In genomic region chr6:26121141-26122004, GRCh38 we compare ENCODE assay signal across 11 cellular contexts. TPM values are rescaled to one million over a fixed set of nuclear protein-coding genes. Genes with fewer than 3 reads are reported as not detected.
DNase-seq lines count a peak whose midpoint lies in the region; FAIRE-seq and TF ChIP-seq lines count a peak whose summit lies in the region.
"Had no signal": no experiment of that assay in that cellular context is flagged by ENCODE, and none has a peak within 500 bp of the region (broad histone marks: within the 10 kb centered on the region; RNA-seq: fewer than 3 reads in every experiment).

No MANE protein-coding gene starts in this region.

- no peaks in the 10 kb centered on the region for H4K20me1 ChIP-seq in OCI-LY3 (ENCODE audit: insufficient read depth, low read length)

- H3K27me3 Mint-ChIP-seq in neural crest cell (ENCODE audit: low read depth), result peaks cover 21% of the 10 kb centered on the region

- no peak overlapping the region for H3K27ac Mint-ChIP-seq in neural crest cell (ENCODE audit: unreplicated experiment)

- H3K36me3 Mint-ChIP-seq in neural crest cell (ENCODE audit: low read depth), result peaks cover 6% of the 10 kb centered on the region

- TF ChIP-seq CTCF in OCI-LY3 (IDR thresholded peaks at IDR 0.05; ENCODE audit: low read depth, low read length), result no peak
- TF ChIP-seq CTCF in dorsolateral prefrontal cortex (IDR thresholded peaks at IDR 0.05 in 54 of 56, conservative IDR thresholded peaks at IDR 0.05 in 2 of 56; ENCODE audit: low read depth in 1 of 56, partially characterized antibody in 56 of 56), result no peak
- TF ChIP-seq CTCF in neural crest cell (conservative IDR thresholded peaks at IDR 0.05), result no peak
- TF ChIP-seq CTCF in left ventricle myocardium inferior (IDR thresholded peaks at IDR 0.05; ENCODE audit: borderline replicate concordance), result no peak
- no peak for TF ChIP-seq CTCF in Peyer's patch (IDR thresholded peaks at IDR 0.05)

- no peaks in the 10 kb centered on the region for H3K27me3 ChIP-seq in OCI-LY3 (ENCODE audit: low read depth, low read length)
- no peaks in the 10 kb centered on the region for H3K27me3 ChIP-seq in dorsolateral prefrontal cortex
- H3K27me3 ChIP-seq in left ventricle myocardium inferior (ENCODE audit: low read depth), result no peaks in the 10 kb centered on the region
- H3K27me3 ChIP-seq in Peyer's patch, result no peaks in the 10 kb centered on the region
- H3K27me3 ChIP-seq: upper lobe of right lung had no signal

- intact Hi-C loops in dorsolateral prefrontal cortex (cut with DNase I), result loop anchor here in 1 of 2 donors (2.0 kb wide), 3 partner anchors 17 to 83 kb away; a partner anchor contains a TSS
- intact Hi-C loops in left ventricle myocardium inferior (cut with micrococcal nuclease), result no loop called here

- H3K27ac ChIP-seq in OCI-LY3 (ENCODE audit: low read length) (peak overlapping the region; percentile 99), dorsolateral prefrontal cortex (peak overlapping the region in 48 of 59 donors; percentile 13 to 99 (median 96)), left ventricle myocardium inferior (replicated peaks) (no peak overlapping the region), Peyer's patch (no peak overlapping the region)

- peaks cover 21% of the 10 kb centered on the region for H3K4me1 ChIP-seq in OCI-LY3 (ENCODE audit: low read length)
- H3K4me1 ChIP-seq in left ventricle myocardium inferior, result peaks cover 35% of the 10 kb centered on the region
- no peaks in the 10 kb centered on the region for H3K4me1 ChIP-seq in Peyer's patch
- H3K4me1 ChIP-seq: upper lobe of right lung had no signal

- H3K4me3 ChIP-seq in OCI-LY3 (ENCODE audit: low read length) (no peak overlapping the region), dorsolateral prefrontal cortex (peak overlapping the region in 2 of 59 donors; percentile 96), left ventricle myocardium inferior (no peak overlapping the region), Peyer's patch (no peak overlapping the region)

- peak; percentile 45 for FAIRE-seq in GM12891 (lab: Jason Lieb, UNC)

- no peak overlapping the region for H2AFZ ChIP-seq in OCI-LY3 (ENCODE audit: low read depth, low read length)

- H3K4me3 Mint-ChIP-seq in neural crest cell, result peak overlapping the region; percentile 76

- H3K79me2 ChIP-seq in OCI-LY3 (ENCODE audit: low read length), result peaks cover 22% of the 10 kb centered on the region

- H3K4me1 Mint-ChIP-seq in neural crest cell, result peaks cover 46% of the 10 kb centered on the region

- H3K9me3 ChIP-seq in OCI-LY3 (ENCODE audit: insufficient read depth, low read length), result peaks cover 7% of the 10 kb centered on the region; the same call in 1 of the 2 replicates
- H3K9me3 ChIP-seq in left ventricle myocardium inferior (replicated peaks), result no peaks in the 10 kb centered on the region
- H3K9me3 ChIP-seq in Peyer's patch, result no peaks in the 10 kb centered on the region
- H3K9me3 ChIP-seq: upper lobe of right lung had no signal

- H3K36me3 ChIP-seq in OCI-LY3 (replicated peaks; ENCODE audit: low read depth, low read length) (peaks cover 7% of the 10 kb centered on the region), left ventricle myocardium inferior (no peaks in the 10 kb centered on the region), Peyer's patch (no peaks in the 10 kb centered on the region)
- H3K36me3 ChIP-seq: upper lobe of right lung had no signal

- no peaks in the 10 kb centered on the region for H3K9me3 Mint-ChIP-seq in neural crest cell

- no peak overlapping the region for H3K4me2 ChIP-seq in OCI-LY3 (ENCODE audit: low read length)

- no peak for TF ChIP-seq POLR2A in GM12891 (IDR thresholded peaks at IDR 0.05; ENCODE audit: low read depth, low read length)
- TF ChIP-seq POLR2A in Peyer's patch (IDR thresholded peaks at IDR 0.05), result no peak

- no peak for DNase-seq in GM12891 (ENCODE audit: insufficient read length, low spot score)
- no peak for DNase-seq in dorsolateral prefrontal cortex
- DNase-seq in neural crest cell (ENCODE audit: low read depth, low spot score), result no peak
- no peak for DNase-seq in NCI-H345 (lab: John Stamatoyannopoulos, UW)
- DNase-seq in NCI-H1694 treated with DMSO at 0.1 percent for 48 hours (lab: John Stamatoyannopoulos, UW), result no peak
- DNase-seq in left ventricle myocardium inferior, result no peak
- DNase-seq in Peyer's patch, result no peak
- DNase-seq: NCI-H2029, T-helper 9 cell, upper lobe of right lung had no signal

- no peak overlapping the region for H3K9ac ChIP-seq in OCI-LY3 (ENCODE audit: low read length)

TF ChIP-seq in GM12891, 5 proteins besides CTCF, POLR2A, EP300 and RAD21:
- TF ChIP-seq POU2F2 (IDR thresholded peaks at IDR 0.05; ENCODE audit: low read depth, low read length), result no peak
- no peak for TF ChIP-seq POLR2AphosphoS5 (IDR thresholded peaks at IDR 0.05; ENCODE audit: low read depth, low read length)
- no peak for TF ChIP-seq SPI1 (IDR thresholded peaks at IDR 0.05; ENCODE audit: low read depth, low read length)
- TF ChIP-seq TAF1 (IDR thresholded peaks at IDR 0.05; ENCODE audit: low read depth, low read length), result no peak
- no peak for TF ChIP-seq PAX5 (IDR thresholded peaks at IDR 0.05; ENCODE audit: insufficient read depth, low read length, severe bottlenecking)

RNA-seq across cellular contexts. Expression of gene HFE, which starts 34.1 kb away (rescaled TPM):
- polyA plus RNA-seq in GM12891 (2012; ENCODE audit: low read depth, missing spikeins), result 0.98 TPM
- total RNA-seq in dorsolateral prefrontal cortex (1 to 10 TPM in 117 of 120 experiments, under 1 TPM in 3; 0.71 to 8.5 (median 2.6) TPM), neural crest cell (1.7 and 2.4 TPM in 2 replicates), left ventricle myocardium inferior (3.4 TPM), Peyer's patch (10 to 100 TPM in 2 of 4 donors, 1 to 10 TPM in 2; 8.1 to 13.2 (median 9.7) TPM)

Comparison
In these comparisons a context has a peak if more than half of its experiments do, and no peak if none do; other contexts are left out.
1. H3K27ac ChIP-seq: peak in OCI-LY3 (single experiment) and dorsolateral prefrontal cortex (48 of 59); none in left ventricle myocardium inferior (single experiment) and Peyer's patch (0 of 4).